1 cellular context compared by ENCODE assay signal in the genomic region with DNA sequence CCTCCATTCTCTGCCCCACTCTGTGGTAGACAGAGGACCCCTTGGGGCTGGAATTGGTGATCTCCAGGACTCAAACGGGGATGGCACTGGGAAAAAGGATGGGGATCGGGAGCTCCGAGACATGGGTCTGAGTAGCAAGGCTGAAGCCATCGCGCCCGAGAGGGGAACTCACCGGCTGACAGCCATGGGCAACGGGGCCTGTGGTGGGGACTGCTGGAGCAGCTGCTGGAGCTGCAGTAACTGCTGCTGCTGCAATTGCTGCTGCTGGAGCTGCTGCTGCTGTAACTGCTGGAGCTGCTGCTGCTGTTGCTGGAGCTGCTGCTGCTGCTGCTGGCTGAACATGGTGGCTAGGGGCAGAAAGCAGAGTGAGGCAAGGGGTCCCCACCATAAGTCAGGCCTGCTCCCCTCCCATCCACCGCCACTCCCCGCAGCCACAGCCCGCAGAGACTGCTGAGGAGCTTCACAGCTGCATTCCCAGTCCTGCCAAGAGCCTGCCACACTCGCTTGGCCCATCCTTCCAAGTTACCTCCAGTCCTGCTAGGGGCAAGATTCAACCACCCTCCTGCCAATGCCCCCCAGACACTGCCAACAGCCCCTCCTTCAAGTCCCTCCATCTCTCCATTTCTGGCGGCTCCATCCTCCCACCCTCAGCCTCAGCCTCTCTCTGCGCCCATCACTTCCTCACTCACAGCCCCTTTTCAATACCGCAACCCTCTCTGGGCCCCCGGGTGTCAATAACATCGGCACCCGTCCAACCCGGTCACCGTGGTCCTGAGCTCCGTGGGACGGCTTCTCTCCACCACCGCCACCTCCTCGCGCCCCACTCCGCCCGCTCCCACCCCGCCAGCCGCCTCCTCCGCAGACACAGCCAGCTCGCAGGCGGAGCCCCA.
TF ChIP-seq lines count a peak whose summit lies in the region.

No MANE protein-coding gene starts in this region.

TF ChIP-seq in IMR-90, 13 proteins besides CTCF, POLR2A, EP300 and RAD21 (continued from another document):
- TF ChIP-seq BHLHE40 (IDR thresholded peaks at IDR 0.05; ENCODE audit: low read depth, low read length), result no peak
- TF ChIP-seq RFX5 (IDR thresholded peaks at IDR 0.05; ENCODE audit: low read depth, low read length), result no peak
TF ChIP-seq in IMR-90: peak in this region for 0.
